Comparison of ENCODE assay signal across 8 cellular contexts in genomic region chr1:234604726-234605492, GRCh38. TPM values are rescaled to one million over a fixed set of nuclear protein-coding genes. Genes with fewer than 3 reads are reported as not detected.
DNase-seq lines count a peak whose midpoint lies in the region; ATAC-seq and TF ChIP-seq lines count a peak whose summit lies in the region.

No MANE protein-coding gene starts in this region.

- H3K4me1 Mint-ChIP-seq in activated T-cell treated with anti-CD3 and anti-CD28 coated beads, Interleukin-2, amount 50 U/mL, for 24 hours (ENCODE audit: low read depth) = peaks cover 67% of the 10 kb centered on the region

- peak overlapping the region; percentile 99 for H3K4me2 ChIP-seq in neural cell (ENCODE audit: low read length)

- TF ChIP-seq RAD21 in neural cell (conservative IDR thresholded peaks at IDR 0.05) = no peak

- peaks cover 34% of the 10 kb centered on the region for H3K36me3 ChIP-seq in SK-N-MC (ENCODE audit: insufficient read depth, low read length)
- H3K36me3 ChIP-seq in neural cell (ENCODE audit: insufficient read depth, low read length) = peaks cover 15% of the 10 kb centered on the region

- no peak for TF ChIP-seq EP300 in neural cell (conservative IDR thresholded peaks at IDR 0.05; ENCODE audit: poor library complexity, severe bottlenecking)

- peaks cover 70% of the 10 kb centered on the region for H3K36me3 Mint-ChIP-seq in activated T-cell treated with anti-CD3 and anti-CD28 coated beads, Interleukin-2, amount 50 U/mL, for 24 hours (ENCODE audit: low read depth)

- no peak for TF ChIP-seq CTCF in neural cell (IDR thresholded peaks at IDR 0.05; ENCODE audit: poor library complexity, severe bottlenecking)

- ATAC-seq in GM21447 (IDR thresholded peaks at IDR 0.05; ENCODE audit: unreplicated experiment) = no peak

- no peak for DNase-seq in activated T-cell treated with anti-CD3 and anti-CD28 coated beads, Interleukin-2, amount 50 U/mL, for 24 hours
- DNase-seq in activated T-cell treated with anti-CD3 and anti-CD28 coated beads for 4 hours = no peak
- no peak for DNase-seq in SK-N-MC (ENCODE audit: low read depth, low spot score)
- DNase-seq in epithelial cell of prostate (ENCODE audit: low read depth, low spot score) = no peak
- no peak for DNase-seq in foreskin melanocyte
- no peak for DNase-seq in stimulated activated CD4-positive, alpha-beta T cell treated with anti-CD3 and anti-CD28 coated beads, Interleukin-4, amount 100 ng/mL, for 1 hour

- H4K20me1 ChIP-seq in neural cell (ENCODE audit: insufficient read depth) = peaks cover 23% of the 10 kb centered on the region

- H3K27me3 ChIP-seq in neural cell (ENCODE audit: insufficient read depth, low read depth, low read length) = no peaks in the 10 kb centered on the region

- no peak overlapping the region for H2AFZ ChIP-seq in neural cell (ENCODE audit: low read depth, low read length)

- no peaks in the 10 kb centered on the region for H3F3A ChIP-seq in neural cell (ENCODE audit: insufficient read depth, low read length, poor library complexity, severe bottlenecking)

- peak overlapping the region; percentile 94 for H3K4me3 Mint-ChIP-seq in activated T-cell treated with anti-CD3 and anti-CD28 coated beads, Interleukin-2, amount 50 U/mL, for 24 hours

- H3K9me3 Mint-ChIP-seq in activated T-cell treated with anti-CD3 and anti-CD28 coated beads, Interleukin-2, amount 50 U/mL, for 24 hours = no peaks in the 10 kb centered on the region

- H3K9me3 ChIP-seq in SK-N-MC (ENCODE audit: low read depth, low read length) = no peaks in the 10 kb centered on the region
- H3K9me3 ChIP-seq in neural cell (ENCODE audit: low read length) = no peaks in the 10 kb centered on the region

- peak overlapping the region; percentile 37 for H3K9ac ChIP-seq in SK-N-MC (ENCODE audit: insufficient read length)
- peak overlapping the region; percentile 94 for H3K9ac ChIP-seq in neural cell (ENCODE audit: low read length)

- H3K4me3 ChIP-seq in SK-N-MC (peak overlapping the region; percentile 88), neural cell (ENCODE audit: low read length) (peak overlapping the region; percentile 90)

- H3K79me2 ChIP-seq in neural cell (replicated peaks; ENCODE audit: insufficient read depth, low read length) = peaks cover 77% of the 10 kb centered on the region

- H3K27me3 Mint-ChIP-seq in activated T-cell treated with anti-CD3 and anti-CD28 coated beads, Interleukin-2, amount 50 U/mL, for 24 hours = no peaks in the 10 kb centered on the region

- no peaks in the 10 kb centered on the region for H3K9me2 ChIP-seq in neural cell (ENCODE audit: insufficient read depth, low read length)

- H3K27ac ChIP-seq in SK-N-MC = no peak overlapping the region
- peak overlapping the region; percentile 100 for H3K27ac ChIP-seq in epithelial cell of prostate
- peak overlapping the region; percentile 26 for H3K27ac ChIP-seq in neural cell (ENCODE audit: low read length)

- peak overlapping the region; percentile 99 for H3K27ac Mint-ChIP-seq in activated T-cell treated with anti-CD3 and anti-CD28 coated beads, Interleukin-2, amount 50 U/mL, for 24 hours

TF ChIP-seq in neural cell, 6 proteins besides CTCF, POLR2A, EP300 and RAD21:
- TF ChIP-seq REST (IDR thresholded peaks at IDR 0.05; ENCODE audit: borderline replicate concordance) = peak; percentile 32
- no peak for TF ChIP-seq TAF1 (IDR thresholded peaks at IDR 0.05; ENCODE audit: low read depth)

RNA-seq across cellular contexts. Expression of gene IRF2BP2, which starts 5.1 kb away (rescaled TPM):
- polyA plus RNA-seq in neural cell = 52.2 and 56.9 TPM in 2 replicates
- polyA minus RNA-seq in neural cell = 104 and 107 TPM in 2 replicates
